Comparison of ENCODE assay signal across 10 cellular contexts in genomic region chr10:30447125-30447799, GRCh38. TPM values are rescaled to one million over a fixed set of nuclear protein-coding genes. Genes with fewer than 3 reads are reported as not detected.
DNase-seq lines count a peak whose midpoint lies in the region; ATAC-seq, FAIRE-seq and TF ChIP-seq lines count a peak whose summit lies in the region.
"Had no signal": no experiment of that assay in that cellular context is flagged by ENCODE, and none has a peak within 500 bp of the region (broad histone marks: within the 10 kb centered on the region; RNA-seq: fewer than 3 reads in every experiment).

No MANE protein-coding gene starts in this region.

- no peak overlapping the region for H3K4me3 ChIP-seq in CD8-positive, alpha-beta T cell (ENCODE audit: low read depth, low read length)
- no peak overlapping the region for H3K4me3 ChIP-seq in naive thymus-derived CD4-positive, alpha-beta T cell (ENCODE audit: low read length)

- H3K27me3 Mint-ChIP-seq in CD8-positive, alpha-beta T cell (ENCODE audit: low read depth): no peaks in the 10 kb centered on the region
- no peaks in the 10 kb centered on the region for H3K27me3 Mint-ChIP-seq in MCF 10A (ENCODE audit: insufficient read depth, unreplicated experiment)
- no peaks in the 10 kb centered on the region for H3K27me3 Mint-ChIP-seq in naive thymus-derived CD4-positive, alpha-beta T cell
- H3K27me3 Mint-ChIP-seq in osteocyte (ENCODE audit: unreplicated experiment): no peaks in the 10 kb centered on the region

- POLR2A ChIA-PET in CD8-positive, alpha-beta T cell (lab: Charles Lee): no interaction called here
- POLR2A ChIA-PET in MCF 10A (lab: Yijun Ruan, JAX): interaction anchor here (0.6 to 4.7 kb wide), 8 partner anchors 10 to 181 kb away, joined by 3 to 95 read pairs (median 4); partner anchors contain the start of gene MAP3K8
- POLR2A ChIA-PET in naive thymus-derived CD4-positive, alpha-beta T cell (lab: Charles Lee): interaction anchor here (0.6 kb wide), 1 partner anchor 13 kb away, joined by 3 read pairs; no protein-coding TSS in a partner anchor

- BruUV-seq in MCF 10A (replicated peaks; lab: Mats Ljungman, UMichigan): no TSS peak

- no peak for TF ChIP-seq CTCF in CD8-positive, alpha-beta T cell (IDR thresholded peaks at IDR 0.05)
- no peak for TF ChIP-seq CTCF in MCF 10A (IDR thresholded peaks at IDR 0.05; ENCODE audit: unreplicated experiment)
- no peak for TF ChIP-seq CTCF in GM10266 (IDR thresholded peaks at IDR 0.05; ENCODE audit: control insufficient read depth, insufficient read depth, low read depth, missing control alignments)
- no peak for TF ChIP-seq CTCF in osteocyte (IDR thresholded peaks at IDR 0.05)

- CTCF ChIA-PET in CD8-positive, alpha-beta T cell (lab: Charles Lee): no interaction called here
- CTCF ChIA-PET in MCF 10A (lab: Yijun Ruan, JAX): interaction anchor here (0.5 to 1.0 kb wide), 5 partner anchors 18 to 89 kb away, joined by 3 to 4 read pairs (median 3); no protein-coding TSS in a partner anchor
- CTCF ChIA-PET in naive thymus-derived CD4-positive, alpha-beta T cell (lab: Charles Lee): no interaction called here

- intact Hi-C loops in CD8-positive, alpha-beta T cell (cut with DNase I, micrococcal nuclease): no loop called here
- intact Hi-C loops in MCF 10A (cut with micrococcal nuclease): no loop called here
- intact Hi-C loops in naive thymus-derived CD4-positive, alpha-beta T cell (cut with micrococcal nuclease): no loop called here

- H3K36me3 ChIP-seq in CD8-positive, alpha-beta T cell (ENCODE audit: insufficient read depth, low read length): no peaks in the 10 kb centered on the region
- H3K36me3 ChIP-seq in naive thymus-derived CD4-positive, alpha-beta T cell (ENCODE audit: control insufficient read depth in 2 of 3, insufficient read depth in 3 of 3, low read length in 3 of 3): peaks cover 0 to 25% (median 0%) of the 10 kb centered on the region in 3 experiments

- no peaks in the 10 kb centered on the region for H3K4me1 ChIP-seq in CD8-positive, alpha-beta T cell (ENCODE audit: insufficient read depth, low read length)
- H3K4me1 ChIP-seq in naive thymus-derived CD4-positive, alpha-beta T cell (ENCODE audit: control insufficient read depth in 2 of 2, insufficient read depth in 2 of 2, low read length in 2 of 2): no peaks in the 10 kb centered on the region

- H3K4me1 Mint-ChIP-seq in CD8-positive, alpha-beta T cell (ENCODE audit: low read depth): peaks cover 5% of the 10 kb centered on the region
- H3K4me1 Mint-ChIP-seq in MCF 10A (ENCODE audit: insufficient read depth, unreplicated experiment): peaks cover 20% of the 10 kb centered on the region
- peaks cover 0 to 36% (median 0%) of the 10 kb centered on the region in 7 donors for H3K4me1 Mint-ChIP-seq in naive thymus-derived CD4-positive, alpha-beta T cell
- H3K4me1 Mint-ChIP-seq in osteocyte (ENCODE audit: unreplicated experiment): peaks cover 7% of the 10 kb centered on the region

- H3K9me3 ChIP-seq in CD8-positive, alpha-beta T cell (ENCODE audit: low read length): no peaks in the 10 kb centered on the region
- H3K9me3 ChIP-seq in naive thymus-derived CD4-positive, alpha-beta T cell (ENCODE audit: control insufficient read depth in 2 of 3, low read length in 3 of 3): no peaks in the 10 kb centered on the region

- no peak overlapping the region for H3K27ac ChIP-seq in CD8-positive, alpha-beta T cell (ENCODE audit: low read depth, low read length)
- H3K27ac ChIP-seq in naive thymus-derived CD4-positive, alpha-beta T cell (ENCODE audit: low read depth, low read length): no peak overlapping the region

- ATAC-seq in CD8-positive, alpha-beta T cell: peak; percentile 46
- peak; percentile 71 for ATAC-seq in naive thymus-derived CD4-positive, alpha-beta T cell
- ATAC-seq in GM18498 (IDR thresholded peaks at IDR 0.05; ENCODE audit: unreplicated experiment): no peak

- DNase-seq in CD8-positive, alpha-beta T cell: no peak
- DNase-seq in LHCN-M2 (ENCODE audit: low read depth): peak; percentile 42
- peak; percentile 94 for DNase-seq in MCF 10A (ENCODE audit: unreplicated experiment)
- no peak for DNase-seq in naive thymus-derived CD4-positive, alpha-beta T cell
- DNase-seq in GM19239 (ENCODE audit: insufficient read length, low spot score): no peak
- DNase-seq in GM10266 (ENCODE audit: extremely low spot score): no peak
- DNase-seq in osteocyte (ENCODE audit: extremely low spot score, unreplicated experiment): no peak
- DNase-seq: NCI-H524 treated with DMSO at 0.1 percent for 48 hours had no signal

- no peak overlapping the region for H3K4me3 Mint-ChIP-seq in CD8-positive, alpha-beta T cell
- H3K4me3 Mint-ChIP-seq in MCF 10A (ENCODE audit: unreplicated experiment) (peak overlapping the region; percentile 44), osteocyte (ENCODE audit: unreplicated experiment) (no peak overlapping the region)
- H3K4me3 Mint-ChIP-seq in naive thymus-derived CD4-positive, alpha-beta T cell: peak overlapping the region in 1 of 10 donors; percentile 9

- no peaks in the 10 kb centered on the region for H3K27me3 ChIP-seq in CD8-positive, alpha-beta T cell (ENCODE audit: insufficient read depth, low read length)
- no peaks in the 10 kb centered on the region for H3K27me3 ChIP-seq in naive thymus-derived CD4-positive, alpha-beta T cell (ENCODE audit: control insufficient read depth in 2 of 2, insufficient read depth in 2 of 2, low read length in 2 of 2)

- FAIRE-seq in GM19239 (lab: Jason Lieb, UNC): no peak
- FAIRE-seq: endometrium had no signal

- H3K36me3 Mint-ChIP-seq in CD8-positive, alpha-beta T cell: peaks cover 30% of the 10 kb centered on the region
- peaks cover 64% of the 10 kb centered on the region for H3K36me3 Mint-ChIP-seq in MCF 10A (ENCODE audit: insufficient read depth, unreplicated experiment)
- peaks cover 0 to 40% (median 9%) of the 10 kb centered on the region in 5 donors for H3K36me3 Mint-ChIP-seq in naive thymus-derived CD4-positive, alpha-beta T cell
- H3K36me3 Mint-ChIP-seq in osteocyte (ENCODE audit: unreplicated experiment): peaks cover 42% of the 10 kb centered on the region

- no peak overlapping the region for H3K27ac Mint-ChIP-seq in CD8-positive, alpha-beta T cell
- H3K27ac Mint-ChIP-seq in MCF 10A (ENCODE audit: low read depth, unreplicated experiment) (peak overlapping the region; percentile 91), osteocyte (ENCODE audit: unreplicated experiment) (no peak overlapping the region)
- H3K27ac Mint-ChIP-seq in naive thymus-derived CD4-positive, alpha-beta T cell: peak overlapping the region in 1 of 9 donors; percentile 46

- H3K9me3 Mint-ChIP-seq in CD8-positive, alpha-beta T cell: no peaks in the 10 kb centered on the region
- H3K9me3 Mint-ChIP-seq in MCF 10A (ENCODE audit: unreplicated experiment): no peaks in the 10 kb centered on the region
- peaks cover 0 to 1% (median 0%) of the 10 kb centered on the region in 11 donors for H3K9me3 Mint-ChIP-seq in naive thymus-derived CD4-positive, alpha-beta T cell
- H3K9me3 Mint-ChIP-seq in osteocyte (ENCODE audit: unreplicated experiment): no peaks in the 10 kb centered on the region

RNA-seq across cellular contexts. Expression of gene MAP3K8, which starts 13.3 kb away (rescaled TPM):
- total RNA-seq in CD8-positive, alpha-beta T cell: 10 to 100 TPM; 42.4 to 48.6 TPM
- total RNA-seq in LHCN-M2 (2014; rRNA removed) (0.40 and 1.7 TPM in 2 replicates), MCF 10A (2022) (1.5 and 2.2 TPM in 2 replicates), osteocyte (11.5 and 13.7 TPM in 2 replicates)
- 1.8 TPM for polyA plus RNA-seq in LHCN-M2 (2012)
- 100 to 1,000 TPM in 1 of 5 experiments, 10 to 100 TPM in 2, 1 to 10 TPM in 1, under 1 TPM in 1; 0.70 to 102 (median 31.2) TPM for total RNA-seq in naive thymus-derived CD4-positive, alpha-beta T cell
- under 1 TPM in 1 of 2 donors, not detected in 1; 0.28 TPM for polyA plus RNA-seq in naive thymus-derived CD4-positive, alpha-beta T cell

Comparison
In these comparisons a context has a peak if more than half of its experiments do, and no peak if none do; other contexts are left out.
1. DNase-seq: peak in LHCN-M2 (single experiment) and MCF 10A (single experiment); none in CD8-positive, alpha-beta T cell (0 of 7), naive thymus-derived CD4-positive, alpha-beta T cell (0 of 9), GM19239 (single experiment), GM10266 (single experiment) and osteocyte (single experiment).